Comparison of ENCODE assay signal across 15 cellular contexts in the genomic region with DNA sequence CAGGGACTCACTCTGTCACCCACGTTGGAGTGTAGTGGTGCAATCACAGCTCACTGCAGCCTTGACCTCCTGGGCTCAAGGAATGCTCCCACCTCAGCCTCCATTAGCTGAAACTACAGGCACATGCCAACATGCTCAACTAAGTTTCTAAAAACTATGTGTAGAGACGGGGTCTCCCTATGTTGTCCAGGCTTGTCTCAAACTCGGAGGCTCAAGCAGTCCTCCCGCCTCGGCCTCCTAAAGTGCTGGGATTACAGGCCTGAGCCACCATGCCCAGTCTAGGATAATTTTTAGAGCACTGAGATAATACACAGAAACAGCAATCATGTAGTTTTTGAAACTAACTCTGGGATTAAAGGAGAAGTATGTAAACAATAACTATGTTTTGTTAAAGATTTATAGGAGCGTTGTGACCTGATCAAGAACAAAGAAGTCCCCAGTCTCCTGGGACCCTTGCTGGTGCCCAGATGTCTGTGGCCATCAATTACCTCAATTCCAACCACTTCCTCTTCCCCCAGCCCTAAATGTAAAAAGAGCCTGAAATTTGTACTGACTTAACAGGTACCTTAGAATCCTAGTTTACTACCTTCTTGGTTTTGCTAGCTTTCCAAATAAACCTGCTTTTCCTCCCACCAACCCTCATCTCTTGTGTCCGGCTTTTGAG. TPM values are rescaled to one million over a fixed set of nuclear protein-coding genes. Genes with fewer than 3 reads are reported as not detected.
DNase-seq lines count a peak whose midpoint lies in the region; ATAC-seq and TF ChIP-seq lines count a peak whose summit lies in the region.
"Had no signal": no experiment of that assay in that cellular context is flagged by ENCODE, and none has a peak within 500 bp of the region (broad histone marks: within the 10 kb centered on the region; RNA-seq: fewer than 3 reads in every experiment).

No MANE protein-coding gene starts in this region.

- H3K9ac ChIP-seq in BLaER1: no peak overlapping the region

- H3K9me3 ChIP-seq in BLaER1: peaks cover 7% of the 10 kb centered on the region
- no peaks in the 10 kb centered on the region for H3K9me3 ChIP-seq in CD8-positive, alpha-beta T cell (ENCODE audit: low read length)
- H3K9me3 ChIP-seq: ascending aorta had no signal

- H3K36me3 ChIP-seq in BLaER1: no peaks in the 10 kb centered on the region
- no peaks in the 10 kb centered on the region for H3K36me3 ChIP-seq in CD8-positive, alpha-beta T cell (ENCODE audit: insufficient read depth, low read length)
- H3K36me3 ChIP-seq: ascending aorta had no signal

- TF ChIP-seq CTCF in CD8-positive, alpha-beta T cell (IDR thresholded peaks at IDR 0.05): no peak

- peaks cover 10% of the 10 kb centered on the region for H3K4me1 ChIP-seq in BLaER1
- H3K4me1 ChIP-seq in CD8-positive, alpha-beta T cell (ENCODE audit: insufficient read depth, low read length): no peaks in the 10 kb centered on the region
- H3K4me1 ChIP-seq: ascending aorta had no signal

- no peak overlapping the region for H3K27ac Mint-ChIP-seq in CD8-positive, alpha-beta T cell
- H3K27ac Mint-ChIP-seq: memory B cell had no signal

- CTCF ChIA-PET in CD8-positive, alpha-beta T cell (lab: Charles Lee): no interaction called here

- H3K9me3 Mint-ChIP-seq in CD8-positive, alpha-beta T cell: no peaks in the 10 kb centered on the region

- H3K36me3 Mint-ChIP-seq in CD8-positive, alpha-beta T cell: no peaks in the 10 kb centered on the region
- H3K36me3 Mint-ChIP-seq: memory B cell had no signal

- no peak overlapping the region; the same call in 1 of the 2 replicates for H3K27ac ChIP-seq in BLaER1
- no peak overlapping the region for H3K27ac ChIP-seq in CD8-positive, alpha-beta T cell (ENCODE audit: low read depth, low read length)
- H3K27ac ChIP-seq: ascending aorta, dorsolateral prefrontal cortex had no signal

- DNase-seq in HuH-7.5 (ENCODE audit: low spot score) (no peak), NCI-H2081 treated with DMSO at 0.1 percent for 48 hours (lab: John Stamatoyannopoulos, UW) (no peak)
- no peak for DNase-seq in CD8-positive, alpha-beta T cell
- no peak for DNase-seq in stimulated activated CD4-positive, alpha-beta T cell treated with anti-CD3 and anti-CD28 coated beads, Interleukin-4, amount 100 ng/mL, for 4 hours
- DNase-seq: activated T-cell treated with anti-CD3 and anti-CD28 coated beads, Interleukin-2, amount 50 U/mL, for 48 hours; dorsolateral prefrontal cortex; GOT3; NCI-H2171 had no signal

- ATAC-seq in GM18873 (IDR thresholded peaks at IDR 0.05; ENCODE audit: low FRiP score, unreplicated experiment) (peak; percentile 81), HG02610 (IDR thresholded peaks at IDR 0.05; ENCODE audit: unreplicated experiment) (peak; percentile 61), HG03469 (IDR thresholded peaks at IDR 0.05; ENCODE audit: unreplicated experiment) (peak; percentile 77)
- ATAC-seq in CD8-positive, alpha-beta T cell: no peak
- ATAC-seq: activated CD4-positive, CD25-positive, alpha-beta regulatory T cell treated with anti-CD3 and anti-CD28 coated beads, Interleukin-2, amount 50 U/mL, for 24 hours had no signal

- no peak overlapping the region for H3K4me3 Mint-ChIP-seq in CD8-positive, alpha-beta T cell
- H3K4me3 Mint-ChIP-seq: memory B cell had no signal

- H3K27me3 ChIP-seq in BLaER1: no peaks in the 10 kb centered on the region
- no peaks in the 10 kb centered on the region for H3K27me3 ChIP-seq in CD8-positive, alpha-beta T cell (ENCODE audit: insufficient read depth, low read length)
- H3K27me3 ChIP-seq: ascending aorta had no signal

- no peak overlapping the region for H3K4me3 ChIP-seq in BLaER1
- no peak overlapping the region for H3K4me3 ChIP-seq in CD8-positive, alpha-beta T cell (ENCODE audit: low read depth, low read length)
- H3K4me3 ChIP-seq: ascending aorta, dorsolateral prefrontal cortex had no signal

- H3K4me2 ChIP-seq in BLaER1: peak overlapping the region; percentile 63

- no peaks in the 10 kb centered on the region for H3K4me1 Mint-ChIP-seq in CD8-positive, alpha-beta T cell (ENCODE audit: low read depth)
- H3K4me1 Mint-ChIP-seq: memory B cell had no signal

- H4K20me1 ChIP-seq in BLaER1: no peaks in the 10 kb centered on the region

- no peaks in the 10 kb centered on the region for H3K27me3 Mint-ChIP-seq in CD8-positive, alpha-beta T cell (ENCODE audit: low read depth)
- H3K27me3 Mint-ChIP-seq: memory B cell had no signal

- POLR2A ChIA-PET in CD8-positive, alpha-beta T cell (lab: Charles Lee): no interaction called here

- intact Hi-C loops in CD8-positive, alpha-beta T cell (cut with DNase I, micrococcal nuclease): no loop called here

RNA-seq across cellular contexts. Expression of gene EGLN3, which starts 28.9 kb away (rescaled TPM):
- total RNA-seq in CD8-positive, alpha-beta T cell: under 1 TPM; 0.61 to 0.68 TPM
